1 cellular context compared by ENCODE assay signal in the genomic region with DNA sequence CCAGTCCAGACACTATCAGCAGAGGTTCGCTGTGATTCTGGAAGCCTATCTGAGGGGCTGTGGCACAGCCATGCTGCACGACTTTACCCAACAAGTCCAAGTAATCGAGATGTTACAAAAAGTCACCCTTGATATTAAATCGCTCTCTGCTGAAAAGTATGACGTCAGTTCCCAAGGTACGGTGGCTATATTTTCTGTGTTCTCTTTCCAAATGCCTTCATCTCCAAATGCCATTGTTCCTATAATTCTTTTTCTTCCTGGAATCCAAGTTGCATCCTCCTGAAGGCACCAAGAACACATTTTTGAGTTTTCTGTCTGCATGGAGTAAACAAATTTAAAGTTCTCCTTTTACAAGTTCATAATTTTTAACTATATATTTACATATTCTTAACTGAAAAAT.
TF ChIP-seq lines count a peak whose summit lies in the region.

No MANE protein-coding gene starts in this region.

TF ChIP-seq in WTC11, 78 proteins besides CTCF, POLR2A, EP300 and RAD21:
- TF ChIP-seq, protein P1, sequence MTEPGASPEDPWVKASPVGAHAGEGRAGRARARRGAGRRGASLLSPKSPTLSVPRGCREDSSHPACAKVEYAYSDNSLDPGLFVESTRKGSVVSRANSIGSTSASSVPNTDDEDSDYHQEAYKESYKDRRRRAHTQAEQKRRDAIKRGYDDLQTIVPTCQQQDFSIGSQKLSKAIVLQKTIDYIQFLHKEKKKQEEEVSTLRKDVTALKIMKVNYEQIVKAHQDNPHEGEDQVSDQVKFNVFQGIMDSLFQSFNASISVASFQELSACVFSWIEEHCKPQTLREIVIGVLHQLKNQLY (CRISPR knock-in tag; IDR thresholded peaks at IDR 0.05): no peak
- no peak for TF ChIP-seq NR1H2 (CRISPR knock-in tag; IDR thresholded peaks at IDR 0.05)
- TF ChIP-seq CREM (CRISPR knock-in tag; IDR thresholded peaks at IDR 0.05): no peak
- TF ChIP-seq ZNF219 (CRISPR knock-in tag; IDR thresholded peaks at IDR 0.05; ENCODE audit: borderline replicate concordance): no peak
- no peak for TF ChIP-seq ZNF671 (CRISPR knock-in tag; IDR thresholded peaks at IDR 0.05)
- no peak for TF ChIP-seq TCF7 (CRISPR knock-in tag; IDR thresholded peaks at IDR 0.05; ENCODE audit: low read depth)
- TF ChIP-seq ZNF121 (CRISPR knock-in tag; IDR thresholded peaks at IDR 0.05): no peak
- no peak for TF ChIP-seq E2F4 (CRISPR knock-in tag; IDR thresholded peaks at IDR 0.05; ENCODE audit: borderline replicate concordance, low read depth)
- no peak for TF ChIP-seq ATF6 (CRISPR knock-in tag; IDR thresholded peaks at IDR 0.05)
- TF ChIP-seq HMGA2 (CRISPR knock-in tag; IDR thresholded peaks at IDR 0.05): no peak
- no peak for TF ChIP-seq TEAD1 (CRISPR knock-in tag; IDR thresholded peaks at IDR 0.05)
- no peak for TF ChIP-seq ELF4 (CRISPR knock-in tag; IDR thresholded peaks at IDR 0.05; ENCODE audit: low read depth)
- TF ChIP-seq, protein P2, sequence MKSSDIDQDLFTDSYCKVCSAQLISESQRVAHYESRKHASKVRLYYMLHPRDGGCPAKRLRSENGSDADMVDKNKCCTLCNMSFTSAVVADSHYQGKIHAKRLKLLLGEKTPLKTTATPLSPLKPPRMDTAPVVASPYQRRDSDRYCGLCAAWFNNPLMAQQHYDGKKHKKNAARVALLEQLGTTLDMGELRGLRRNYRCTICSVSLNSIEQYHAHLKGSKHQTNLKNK (CRISPR knock-in tag; IDR thresholded peaks at IDR 0.05): no peak
- TF ChIP-seq ZNF232 (CRISPR knock-in tag; IDR thresholded peaks at IDR 0.05): no peak
- TF ChIP-seq, protein P3, sequence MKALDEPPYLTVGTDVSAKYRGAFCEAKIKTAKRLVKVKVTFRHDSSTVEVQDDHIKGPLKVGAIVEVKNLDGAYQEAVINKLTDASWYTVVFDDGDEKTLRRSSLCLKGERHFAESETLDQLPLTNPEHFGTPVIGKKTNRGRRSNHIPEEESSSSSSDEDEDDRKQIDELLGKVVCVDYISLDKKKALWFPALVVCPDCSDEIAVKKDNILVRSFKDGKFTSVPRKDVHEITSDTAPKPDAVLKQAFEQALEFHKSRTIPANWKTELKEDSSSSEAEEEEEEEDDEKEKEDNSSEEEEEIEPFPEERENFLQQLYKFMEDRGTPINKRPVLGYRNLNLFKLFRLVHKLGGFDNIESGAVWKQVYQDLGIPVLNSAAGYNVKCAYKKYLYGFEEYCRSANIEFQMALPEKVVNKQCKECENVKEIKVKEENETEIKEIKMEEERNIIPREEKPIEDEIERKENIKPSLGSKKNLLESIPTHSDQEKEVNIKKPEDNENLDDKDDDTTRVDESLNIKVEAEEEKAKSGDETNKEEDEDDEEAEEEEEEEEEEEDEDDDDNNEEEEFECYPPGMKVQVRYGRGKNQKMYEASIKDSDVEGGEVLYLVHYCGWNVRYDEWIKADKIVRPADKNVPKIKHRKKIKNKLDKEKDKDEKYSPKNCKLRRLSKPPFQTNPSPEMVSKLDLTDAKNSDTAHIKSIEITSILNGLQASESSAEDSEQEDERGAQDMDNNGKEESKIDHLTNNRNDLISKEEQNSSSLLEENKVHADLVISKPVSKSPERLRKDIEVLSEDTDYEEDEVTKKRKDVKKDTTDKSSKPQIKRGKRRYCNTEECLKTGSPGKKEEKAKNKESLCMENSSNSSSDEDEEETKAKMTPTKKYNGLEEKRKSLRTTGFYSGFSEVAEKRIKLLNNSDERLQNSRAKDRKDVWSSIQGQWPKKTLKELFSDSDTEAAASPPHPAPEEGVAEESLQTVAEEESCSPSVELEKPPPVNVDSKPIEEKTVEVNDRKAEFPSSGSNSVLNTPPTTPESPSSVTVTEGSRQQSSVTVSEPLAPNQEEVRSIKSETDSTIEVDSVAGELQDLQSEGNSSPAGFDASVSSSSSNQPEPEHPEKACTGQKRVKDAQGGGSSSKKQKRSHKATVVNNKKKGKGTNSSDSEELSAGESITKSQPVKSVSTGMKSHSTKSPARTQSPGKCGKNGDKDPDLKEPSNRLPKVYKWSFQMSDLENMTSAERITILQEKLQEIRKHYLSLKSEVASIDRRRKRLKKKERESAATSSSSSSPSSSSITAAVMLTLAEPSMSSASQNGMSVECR (CRISPR knock-in tag; IDR thresholded peaks at IDR 0.05; ENCODE audit: borderline replicate concordance): no peak
- TF ChIP-seq MAX (CRISPR knock-in tag; IDR thresholded peaks at IDR 0.05): no peak
